ENCODE assay signal across 1 cellular context in the genomic region with DNA sequence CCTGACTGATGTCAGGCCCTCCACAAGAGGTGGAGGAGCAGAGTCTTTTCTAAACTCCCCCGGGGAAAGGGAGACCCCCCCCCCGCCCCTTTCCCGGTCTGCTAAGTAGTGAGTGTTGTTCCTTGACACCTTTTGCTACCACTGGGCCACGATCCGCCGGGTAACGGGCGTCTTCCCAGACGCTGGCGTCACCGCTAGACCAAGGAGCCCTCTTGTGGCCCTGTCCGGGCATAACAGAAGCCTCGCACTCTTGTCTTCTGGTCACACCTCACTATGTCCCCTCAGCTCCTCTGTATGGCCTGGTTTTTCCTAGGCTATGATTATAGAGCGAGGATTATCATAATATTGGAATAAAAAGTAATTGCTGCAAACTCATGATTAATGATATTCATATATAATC.
TF ChIP-seq lines count a peak whose summit lies in the region.

No MANE protein-coding gene starts in this region.

TF ChIP-seq in H1, 55 proteins besides CTCF, POLR2A, EP300 and RAD21:
- TF ChIP-seq JUND (IDR thresholded peaks at IDR 0.05; ENCODE audit: low read length) (0 out of 2 replicates have a peak, but pooled peaks have one; percentile 29), CREB1 (IDR thresholded peaks at IDR 0.05) (peak; percentile 65)
